Comparison of ENCODE assay signal across 12 cellular contexts in the genomic region with DNA sequence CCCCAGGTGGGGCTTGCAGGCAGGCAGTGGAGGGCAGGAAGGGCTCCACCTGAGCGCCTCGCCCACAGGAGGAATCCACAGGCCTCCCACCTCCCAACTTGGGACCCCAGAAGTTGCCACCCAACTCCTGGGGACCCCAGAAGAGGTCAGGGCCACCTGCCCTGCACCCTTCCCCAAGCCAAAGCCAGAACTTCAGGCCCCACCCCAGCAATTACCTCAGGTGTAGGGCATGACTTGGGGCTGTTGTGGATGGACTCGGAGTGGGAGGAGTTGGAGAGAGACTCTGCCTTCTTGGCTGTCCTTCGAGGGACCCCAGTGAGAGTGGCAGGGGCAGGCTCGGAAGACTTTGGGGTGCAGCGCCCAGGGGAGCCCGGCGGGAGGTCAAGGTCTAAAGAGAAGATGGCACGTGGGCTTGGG. TPM values are rescaled to one million over a fixed set of nuclear protein-coding genes. Genes with fewer than 3 reads are reported as not detected.
DNase-seq lines count a peak whose midpoint lies in the region; ATAC-seq, FAIRE-seq and TF ChIP-seq lines count a peak whose summit lies in the region.
"Had no signal": no experiment of that assay in that cellular context is flagged by ENCODE, and none has a peak within 500 bp of the region (broad histone marks: within the 10 kb centered on the region; RNA-seq: fewer than 3 reads in every experiment).

No MANE protein-coding gene starts in this region.

- H3K27me3 ChIP-seq in keratinocyte (ENCODE audit: control insufficient read depth, extremely low read depth, insufficient read depth, low read length) (peaks cover 5% of the 10 kb centered on the region), SJCRH30 (no peaks in the 10 kb centered on the region)

- ATAC-seq in stimulated activated naive CD8-positive, alpha-beta T cell treated with anti-CD3 and anti-CD28 coated beads, Interleukin-15, Interleukin-2, amounts not matched to agents 100 U/mL and 50 U/mL, for 24 hours: no peak
- ATAC-seq in activated B cell treated with CpG ODN at 0.5 μM for 24 hours (ENCODE audit: low read depth): no peak
- ATAC-seq in HG02885 (IDR thresholded peaks at IDR 0.05; ENCODE audit: poor library complexity, unreplicated experiment): no peak
- no peak for ATAC-seq in GM19463 (IDR thresholded peaks at IDR 0.05; ENCODE audit: unreplicated experiment)

- POLR2A ChIA-PET in activated B cell treated with CpG ODN at 0.5 μM for 24 hours (lab: Charles Lee): interaction anchor here (0.9 to 27.9 kb wide), 16 partner anchors 9 to 341 kb away, joined by 3 to 3007 read pairs (median 8); partner anchors contain the start of genes HSF5, MTMR4, RNF43 and SUPT4H1

- H3K36me3 ChIP-seq in keratinocyte (ENCODE audit: control insufficient read depth in 2 of 2, extremely low read depth in 1 of 2, insufficient read depth in 2 of 2, low read length in 2 of 2): no peaks in the 10 kb centered on the region
- H3K36me3 ChIP-seq in SJCRH30: no peaks in the 10 kb centered on the region
- H3K36me3 ChIP-seq: prostate gland had no signal

- CTCF ChIA-PET in activated B cell treated with CpG ODN at 0.5 μM for 24 hours (lab: Charles Lee): interaction anchor here (0.7 to 4.7 kb wide), 45 partner anchors 9 to 687 kb away, joined by 3 to 129 read pairs (median 6); partner anchors contain the start of genes HSF5, MTMR4, RNF43 and SUPT4H1

- H3K9me3 ChIP-seq in keratinocyte (ENCODE audit: control insufficient read depth, low read depth, low read length) (no peaks in the 10 kb centered on the region), SJCRH30 (replicated peaks) (no peaks in the 10 kb centered on the region)
- H3K9me3 ChIP-seq: prostate gland had no signal

- no peak for FAIRE-seq in keratinocyte (lab: Jason Lieb, UNC)
- no peak for FAIRE-seq in RCC 7860 (lab: Jason Lieb, UNC)

- no peaks in the 10 kb centered on the region for H3K36me3 Mint-ChIP-seq in stimulated activated naive CD8-positive, alpha-beta T cell treated with anti-CD3 and anti-CD28 coated beads, Interleukin-15, Interleukin-2, amounts not matched to agents 100 ng/mL and 50 ng/mL, for 24 hours (ENCODE audit: low read depth)
- no peaks in the 10 kb centered on the region for H3K36me3 Mint-ChIP-seq in activated B cell treated with CpG ODN at 0.5 μM for 24 hours (ENCODE audit: low read depth)

- H3K9me3 Mint-ChIP-seq in stimulated activated naive CD8-positive, alpha-beta T cell treated with anti-CD3 and anti-CD28 coated beads, Interleukin-15, Interleukin-2, amounts not matched to agents 100 ng/mL and 50 ng/mL, for 24 hours: no peaks in the 10 kb centered on the region
- no peaks in the 10 kb centered on the region for H3K9me3 Mint-ChIP-seq in activated B cell treated with CpG ODN at 0.5 μM for 24 hours
- H3K9me3 Mint-ChIP-seq: mesothelial cell of epicardium had no signal

- H3K4me1 ChIP-seq in keratinocyte (ENCODE audit: control insufficient read depth, extremely low read depth, insufficient read depth, low read length) (peaks cover 8% of the 10 kb centered on the region), SJCRH30 (peaks cover 16% of the 10 kb centered on the region)
- H3K4me1 ChIP-seq: prostate gland had no signal

- no peak overlapping the region for H3K4me3 ChIP-seq in keratinocyte (ENCODE audit: control insufficient read depth in 2 of 3, extremely low read depth in 1 of 3, insufficient read depth in 2 of 3, low read depth in 1 of 3, low read length in 3 of 3)
- H3K4me3 ChIP-seq in SJCRH30: no peak overlapping the region
- H3K4me3 ChIP-seq: prostate gland had no signal

- dilution Hi-C loops in keratinocyte (cut with MboI; ENCODE audit: extremely low pct_ligation_motif_present, low sequenced_read_pairs): no loop called here

- no peaks in the 10 kb centered on the region for H3K27me3 Mint-ChIP-seq in stimulated activated naive CD8-positive, alpha-beta T cell treated with anti-CD3 and anti-CD28 coated beads, Interleukin-15, Interleukin-2, amounts not matched to agents 100 ng/mL and 50 ng/mL, for 24 hours
- no peaks in the 10 kb centered on the region for H3K27me3 Mint-ChIP-seq in activated B cell treated with CpG ODN at 0.5 μM for 24 hours

- peaks cover 2% of the 10 kb centered on the region for H3K9me1 ChIP-seq in keratinocyte (ENCODE audit: control insufficient read depth, extremely low read depth, insufficient read depth, low read length)

- no peak for DNase-seq in stimulated activated naive CD8-positive, alpha-beta T cell treated with anti-CD3 and anti-CD28 coated beads, Interleukin-15, Interleukin-2, amounts not matched to agents 100 U/mL and 50 U/mL, for 24 hours
- DNase-seq in activated B cell treated with CpG ODN at 0.5 μM for 24 hours: no peak
- no peak for DNase-seq in keratinocyte (ENCODE audit: low read depth, low spot score)
- DNase-seq in SJCRH30: no peak
- DNase-seq in RCC 7860 (ENCODE audit: low spot score): no peak
- DNase-seq: cerebellar nuclear complex, T1000 had no signal

- H3K9ac ChIP-seq in keratinocyte (ENCODE audit: control insufficient read depth, extremely low read depth, insufficient read depth, low read length): no peak overlapping the region

- peak overlapping the region; percentile 65 for H3K27ac Mint-ChIP-seq in stimulated activated naive CD8-positive, alpha-beta T cell treated with anti-CD3 and anti-CD28 coated beads, Interleukin-15, Interleukin-2, amounts not matched to agents 100 ng/mL and 50 ng/mL, for 24 hours
- H3K27ac Mint-ChIP-seq in activated B cell treated with CpG ODN at 0.5 μM for 24 hours: peak overlapping the region; percentile 50

- no peaks in the 10 kb centered on the region for H4K20me1 ChIP-seq in keratinocyte (ENCODE audit: control insufficient read depth, extremely low read depth, insufficient read depth, low read length)

- intact Hi-C loops in activated B cell treated with CpG ODN at 0.5 μM for 24 hours (cut with micrococcal nuclease): no loop called here

- no peak overlapping the region for H3K27ac ChIP-seq in keratinocyte (ENCODE audit: control insufficient read depth, insufficient read depth, low read length)
- no peak overlapping the region for H3K27ac ChIP-seq in SJCRH30
- H3K27ac ChIP-seq: prostate gland had no signal

- H3K4me1 Mint-ChIP-seq in stimulated activated naive CD8-positive, alpha-beta T cell treated with anti-CD3 and anti-CD28 coated beads, Interleukin-15, Interleukin-2, amounts not matched to agents 100 ng/mL and 50 ng/mL, for 24 hours (ENCODE audit: low read depth): peaks cover 20% of the 10 kb centered on the region
- H3K4me1 Mint-ChIP-seq in activated B cell treated with CpG ODN at 0.5 μM for 24 hours: peaks cover 15% of the 10 kb centered on the region
- H3K4me1 Mint-ChIP-seq: mesothelial cell of epicardium had no signal

- H3K4me2 ChIP-seq in keratinocyte (ENCODE audit: control insufficient read depth, extremely low read depth, insufficient read depth, low read depth, low read length): peak overlapping the region; percentile 11

- no peak overlapping the region for H2AFZ ChIP-seq in keratinocyte (ENCODE audit: control insufficient read depth, low read length)

- TF ChIP-seq CTCF in activated B cell treated with CpG ODN at 0.5 μM for 24 hours (IDR thresholded peaks at IDR 0.05): no peak
- no peak for TF ChIP-seq CTCF in keratinocyte (optimal IDR thresholded peaks at IDR 0.05 in 1 of 3, IDR thresholded peaks at IDR 0.05 in 1 of 3, conservative IDR thresholded peaks at IDR 0.05 in 1 of 3; ENCODE audit: extremely low read depth in 1 of 3, insufficient read depth in 2 of 3, low read length in 3 of 3)

- H3K4me3 Mint-ChIP-seq in stimulated activated naive CD8-positive, alpha-beta T cell treated with anti-CD3 and anti-CD28 coated beads, Interleukin-15, Interleukin-2, amounts not matched to agents 100 ng/mL and 50 ng/mL, for 24 hours: no peak overlapping the region
- no peak overlapping the region for H3K4me3 Mint-ChIP-seq in activated B cell treated with CpG ODN at 0.5 μM for 24 hours
- H3K4me3 Mint-ChIP-seq: mesothelial cell of epicardium had no signal

- no peaks in the 10 kb centered on the region for H3K79me2 ChIP-seq in keratinocyte (ENCODE audit: control insufficient read depth, insufficient read depth, low read length)

RNA-seq across cellular contexts. Expression of gene TSPOAP1, which starts 10.5 kb away (rescaled TPM):
- total RNA-seq in activated B cell treated with CpG ODN at 0.5 μM for 24 hours: 16.7 and 22.5 TPM in 2 replicates
- polyA plus RNA-seq in keratinocyte: 0.02 to 0.10 TPM (median 0.04 TPM) in 3 replicates
- not detected for polyA plus RNA-seq in keratinocyte (2011; ENCODE audit: low read depth)
- not detected in 2 replicates for polyA plus RNA-seq in keratinocyte (2011; cell fraction: cytosol; rRNA removed)
- 0.22 and 0.36 TPM in 2 replicates for polyA plus RNA-seq in keratinocyte (2011; cell fraction: nucleus; rRNA removed)
- polyA plus RNA-seq in keratinocyte (2012; ENCODE audit: low replicate concordance): 0.10 TPM in 1 of 2 replicates, not detected in the other
- 0.22 TPM in 1 of 3 replicates, not detected in the others for polyA minus RNA-seq in keratinocyte
- polyA minus RNA-seq in keratinocyte (2011; cell fraction: cytosol; rRNA and poly(A)+ RNA removed): not detected
- polyA minus RNA-seq in keratinocyte (2011; cell fraction: nucleus; rRNA and poly(A)+ RNA removed): not detected in 2 replicates
- 0.53 and 0.58 TPM in 2 replicates for total RNA-seq in SJCRH30 (2014; rRNA removed; shearing (Covaris generic))

RNA-seq across cellular contexts. Expression of gene SUPT4H1, which starts 33.9 kb away (rescaled TPM):
- total RNA-seq in activated B cell treated with CpG ODN at 0.5 μM for 24 hours: 90.2 and 100 TPM in 2 replicates
- 107 to 206 TPM (median 161 TPM) in 3 replicates for polyA plus RNA-seq in keratinocyte
- 113 TPM for polyA plus RNA-seq in keratinocyte (2011; ENCODE audit: low read depth)
- polyA plus RNA-seq in keratinocyte (2011; cell fraction: cytosol; rRNA removed): 99.9 and 137 TPM in 2 replicates
- polyA plus RNA-seq in keratinocyte (2011; cell fraction: nucleus; rRNA removed): 65.9 and 75.0 TPM in 2 replicates
- 90.7 and 125 TPM in 2 replicates for polyA plus RNA-seq in keratinocyte (2012; ENCODE audit: low replicate concordance)
- 28.7 to 77.6 TPM (median 57.7 TPM) in 3 replicates for polyA minus RNA-seq in keratinocyte
- polyA minus RNA-seq in keratinocyte (2011; cell fraction: cytosol; rRNA and poly(A)+ RNA removed): 36.6 TPM
- polyA minus RNA-seq in keratinocyte (2011; cell fraction: nucleus; rRNA and poly(A)+ RNA removed): 11.6 and 18.3 TPM in 2 replicates
- total RNA-seq in SJCRH30 (2014; rRNA removed; shearing (Covaris generic)): 61.2 and 61.3 TPM in 2 replicates

RNA-seq across cellular contexts. Expression of gene MPO, which starts 37.3 kb away (rescaled TPM):
- total RNA-seq in activated B cell treated with CpG ODN at 0.5 μM for 24 hours: not detected in 2 replicates
- polyA plus RNA-seq in keratinocyte: not detected in 3 replicates
- not detected for polyA plus RNA-seq in keratinocyte (2011; ENCODE audit: low read depth)
- polyA plus RNA-seq in keratinocyte (2011; cell fraction: cytosol; rRNA removed): not detected in 2 replicates
- not detected in 2 replicates for polyA plus RNA-seq in keratinocyte (2011; cell fraction: nucleus; rRNA removed)
- not detected in 2 replicates for polyA plus RNA-seq in keratinocyte (2012; ENCODE audit: low replicate concordance)
- not detected in 3 replicates for polyA minus RNA-seq in keratinocyte
- polyA minus RNA-seq in keratinocyte (2011; cell fraction: cytosol; rRNA and poly(A)+ RNA removed): not detected
- polyA minus RNA-seq in keratinocyte (2011; cell fraction: nucleus; rRNA and poly(A)+ RNA removed): not detected in 2 replicates
- 5.2 and 6.4 TPM in 2 replicates for total RNA-seq in SJCRH30 (2014; rRNA removed; shearing (Covaris generic))
- total RNA-seq: mesothelial cell of epicardium had no signal

Comparison
In these comparisons a context has a peak if more than half of its experiments do, and no peak if none do; other contexts are left out.
1. RNA of gene TSPOAP1, which starts 10.5 kb away (total RNA-seq): 16.7 to 22.5 TPM in activated B cell treated with CpG ODN at 0.5 μM for 24 hours; 0.53 to 0.58 TPM in SJCRH30; every median in the first group is over 10 times any median in the second.